In the genomic region with DNA sequence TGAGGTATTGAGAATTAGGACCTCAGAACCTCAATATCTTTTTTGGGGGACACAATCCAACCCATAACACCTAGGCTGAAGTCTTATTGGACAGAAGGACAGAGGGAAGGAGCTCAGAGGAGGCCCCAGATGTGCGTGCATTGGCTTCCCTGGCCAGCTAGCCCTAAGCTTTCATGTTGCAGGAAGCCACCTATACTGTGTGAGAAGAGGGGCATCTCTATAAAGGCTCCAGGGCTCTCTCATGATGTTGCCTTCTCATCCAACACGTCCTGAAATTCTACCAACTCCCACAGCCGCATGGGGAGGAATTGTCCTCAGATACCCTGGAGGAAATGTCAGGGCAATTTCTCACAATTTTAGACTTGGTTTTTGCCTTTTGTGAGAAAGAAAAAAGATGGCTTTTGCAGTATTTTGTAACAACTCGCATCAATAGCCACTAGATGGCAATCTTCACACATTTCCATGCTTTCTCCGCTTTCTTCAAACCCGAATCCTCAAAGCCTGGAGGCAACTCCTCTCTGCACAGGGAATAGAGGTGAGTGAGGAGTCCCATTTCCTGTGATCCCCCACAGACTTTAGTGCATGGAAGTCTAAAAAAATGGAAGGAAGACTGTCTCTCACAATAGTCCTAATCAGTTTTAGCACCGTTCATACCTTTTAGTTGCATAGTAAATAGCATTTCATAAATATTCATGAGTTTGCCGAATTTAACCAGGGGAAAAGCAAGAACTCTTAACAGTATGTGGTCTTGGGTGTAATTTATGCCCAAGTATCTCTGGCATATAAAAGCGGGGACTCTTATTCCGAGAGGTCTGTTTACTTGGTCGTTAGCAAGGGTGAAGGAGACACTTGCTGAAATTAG, we compare ENCODE assay signal across 8 cellular contexts. TPM values are rescaled to one million over a fixed set of nuclear protein-coding genes. Genes with fewer than 3 reads are reported as not detected.
DNase-seq lines count a peak whose midpoint lies in the region; ATAC-seq and TF ChIP-seq lines count a peak whose summit lies in the region.

No MANE protein-coding gene starts in this region.

- H2AFZ ChIP-seq in IMR-90 (replicated peaks; ENCODE audit: low read length, poor library complexity), result no peak overlapping the region
- no peak overlapping the region for H2AFZ ChIP-seq in PC-3 (ENCODE audit: low read length)

- no peak overlapping the region for H2BK15ac ChIP-seq in IMR-90 (ENCODE audit: low read depth, low read length)

- no peaks in the 10 kb centered on the region for H3K9me2 ChIP-seq in PC-3 (replicated peaks; ENCODE audit: low read length)

- H3K23ac ChIP-seq in IMR-90 (ENCODE audit: low read depth, low read length), result no peak overlapping the region

- H3F3A ChIP-seq in PC-3 (ENCODE audit: low read length, unreplicated experiment), result no peaks in the 10 kb centered on the region

- H3K27ac ChIP-seq in IMR-90 (ENCODE audit: insufficient read depth, low read length) (no peak overlapping the region), PC-3 (ENCODE audit: low read length) (no peak overlapping the region)

- in situ Hi-C loops in IMR-90 (cut with MboI; ENCODE audit: low sequenced_read_pairs), result no loop called here

- H3K27me3 ChIP-seq in IMR-90 (ENCODE audit: control insufficient read depth, insufficient read depth, low read length) (peaks cover 1% of the 10 kb centered on the region; the same call in 1 of the 2 replicates), PC-3 (ENCODE audit: low read length) (peaks cover 10% of the 10 kb centered on the region; the same call in 1 of the 2 replicates)

- no peak overlapping the region for H2BK5ac ChIP-seq in IMR-90 (ENCODE audit: low read depth, low read length, poor library complexity, severe bottlenecking)

- H3K4me2 ChIP-seq in IMR-90 (ENCODE audit: low read depth, low read length) (no peak overlapping the region), PC-3 (ENCODE audit: low read length) (no peak overlapping the region)

- no peak overlapping the region for H3K4me3 Mint-ChIP-seq in memory B cell

- H3K9me3 Mint-ChIP-seq in memory B cell, result no peaks in the 10 kb centered on the region

- no peak overlapping the region for H4K5ac ChIP-seq in IMR-90 (ENCODE audit: low read depth, low read length)

- H3K27ac Mint-ChIP-seq in memory B cell, result no peak overlapping the region

- peak; percentile 63 for TF ChIP-seq RAD21 in IMR-90 (IDR thresholded peaks at IDR 0.05; ENCODE audit: low read length)

- H3K4me1 Mint-ChIP-seq in memory B cell, result peaks cover 3% of the 10 kb centered on the region

- no peak overlapping the region for H3K18ac ChIP-seq in IMR-90 (ENCODE audit: low read depth, low read length)

- H3K36me3 ChIP-seq in IMR-90 (ENCODE audit: control insufficient read depth, insufficient read depth, low read length), result no peaks in the 10 kb centered on the region
- H3K36me3 ChIP-seq in PC-3 (ENCODE audit: low read depth, low read length), result no peaks in the 10 kb centered on the region

- H4K20me1 ChIP-seq in IMR-90 (ENCODE audit: insufficient read depth, low read length) (no peaks in the 10 kb centered on the region), PC-3 (ENCODE audit: low read length) (no peaks in the 10 kb centered on the region)

- no peak overlapping the region for H3K9ac ChIP-seq in IMR-90 (ENCODE audit: low read depth, low read length)
- no peak overlapping the region for H3K9ac ChIP-seq in PC-3 (ENCODE audit: low read length)

- POLR2A ChIA-PET in IMR-90 (lab: Charles Lee; ENCODE audit: unreplicated experiment) (no interaction called here), PC-3 (lab: Charles Lee; ENCODE audit: unreplicated experiment) (no interaction called here)

- intact Hi-C loops in IMR-90 (cut with micrococcal nuclease) (loop anchor here (1.0 kb wide), 1 partner anchor 126 kb away; no protein-coding TSS in a partner anchor), PC-3 (cut with micrococcal nuclease) (no loop called here)

- no peak overlapping the region for H2BK120ac ChIP-seq in IMR-90 (ENCODE audit: low read depth, low read length)

- no peaks in the 10 kb centered on the region for H3K36me3 Mint-ChIP-seq in memory B cell

- dilution Hi-C loops in IMR-90 (cut with HindIII; ENCODE audit: low sequenced_read_pairs, unreplicated experiment), result no loop called here

- H2AK9ac ChIP-seq in IMR-90 (replicated peaks; ENCODE audit: low read depth, low read length, poor library complexity), result no peak overlapping the region

- no peak overlapping the region for H2AK5ac ChIP-seq in IMR-90 (ENCODE audit: low read depth, low read length)

- no CpG with 5 or more reads among the region's 11 CpGs for WGBS in IMR-90 (ENCODE audit: extremely low coverage in 2 of 2, insufficient read length in 1 of 2), 2 experiments

- H3K4ac ChIP-seq in IMR-90 (ENCODE audit: low read depth, low read length), result no peak overlapping the region

- no peaks in the 10 kb centered on the region for H3K4me1 ChIP-seq in IMR-90 (ENCODE audit: control insufficient read depth, insufficient read depth, low read length)
- H3K4me1 ChIP-seq in PC-3 (ENCODE audit: insufficient read depth, low read length), result no peaks in the 10 kb centered on the region

- no peak for TF ChIP-seq POLR2A in IMR-90 (IDR thresholded peaks at IDR 0.05; ENCODE audit: low read depth, low read length)

- peaks cover 13% of the 10 kb centered on the region for H3K27me3 Mint-ChIP-seq in memory B cell

- peak; percentile 61 for ATAC-seq in GM18858 (IDR thresholded peaks at IDR 0.05; ENCODE audit: unreplicated experiment)
- ATAC-seq in IMR-90 (ENCODE audit: low read depth), result peak; percentile 82
- peak; percentile 46 for ATAC-seq in PC-3
- ATAC-seq in memory B cell (ENCODE audit: low read depth), result peak; percentile 32
- ATAC-seq in GM19023 (IDR thresholded peaks at IDR 0.05; ENCODE audit: unreplicated experiment), result no peak

- H3K4me3 ChIP-seq in IMR-90 (ENCODE audit: insufficient read depth, low read depth, low read length) (no peak overlapping the region), PC-3 (ENCODE audit: low read length) (no peak overlapping the region)

- H4K8ac ChIP-seq in IMR-90 (ENCODE audit: low read depth in 2 of 2, low read length in 2 of 2), result no peak overlapping the region

- TF ChIP-seq CTCF in IMR-90 (conservative IDR thresholded peaks at IDR 0.05; ENCODE audit: low read depth, low read length) (peak; percentile 67), PC-3 (conservative IDR thresholded peaks at IDR 0.05; ENCODE audit: low read depth, low read length) (peak; percentile 68)

- no peak overlapping the region for H4K91ac ChIP-seq in IMR-90 (ENCODE audit: insufficient read depth, low read depth, low read length)

- H3K14ac ChIP-seq in IMR-90 (replicated peaks; ENCODE audit: low read depth, low read length), result no peak overlapping the region

- BruUV-seq in IMR-90 (replicated peaks; lab: Mats Ljungman, UMichigan), result no TSS peak
- no TSS peak for BruUV-seq in PC-3 (replicated peaks; lab: Mats Ljungman, UMichigan)

- no peaks in the 10 kb centered on the region for H3K9me1 ChIP-seq in IMR-90 (ENCODE audit: insufficient read depth, low read length)

- H3K79me2 ChIP-seq in PC-3 (ENCODE audit: low read length), result no peaks in the 10 kb centered on the region

- no peak overlapping the region for H2BK20ac ChIP-seq in IMR-90 (ENCODE audit: low read depth, low read length)

- no peak overlapping the region for H3K56ac ChIP-seq in IMR-90 (ENCODE audit: extremely low read depth, insufficient read depth, low read length)

- no peaks in the 10 kb centered on the region for H3K79me1 ChIP-seq in IMR-90 (ENCODE audit: low read depth in 1 of 2, low read length in 2 of 2)

- H3K9me3 ChIP-seq in IMR-90 (ENCODE audit: control insufficient read depth, insufficient read depth, low read length), result no peaks in the 10 kb centered on the region
- no peaks in the 10 kb centered on the region for H3K9me3 ChIP-seq in PC-3 (ENCODE audit: low read length)

- DNase-seq in CD1c-positive myeloid dendritic cell (ENCODE audit: extremely low spot score) (peak; percentile 57), IMR-90 (peak; percentile 51), PC-3 (peak; percentile 62), ecto neural progenitor cell (ENCODE audit: low spot score) (peak; percentile 50), memory B cell (ENCODE audit: low spot score in 2 of 2) (peak in 1 of 2 donors; percentile 5), mesenteric fat pad (ENCODE audit: low spot score) (no peak)

- CTCF ChIA-PET in IMR-90 (lab: Yijun Ruan, JAX), result no interaction called here
- CTCF ChIA-PET in PC-3 (lab: Charles Lee), result no interaction called here

TF ChIP-seq in IMR-90, 13 proteins besides CTCF, POLR2A, EP300 and RAD21:
- TF ChIP-seq MXI1 (IDR thresholded peaks at IDR 0.05; ENCODE audit: borderline replicate concordance, low read depth, low read length) (no peak), MAFK (IDR thresholded peaks at IDR 0.05; ENCODE audit: low read depth, low read length) (no peak), RCOR1 (IDR thresholded peaks at IDR 0.05; ENCODE audit: insufficient replicate concordance, low read length) (no peak), SMC3 (IDR thresholded peaks at IDR 0.05; ENCODE audit: low read depth, low read length) (peak; percentile 51), CEBPB (IDR thresholded peaks at IDR 0.05; ENCODE audit: low read depth, low read length) (no peak)
- TF ChIP-seq, protein P1, sequence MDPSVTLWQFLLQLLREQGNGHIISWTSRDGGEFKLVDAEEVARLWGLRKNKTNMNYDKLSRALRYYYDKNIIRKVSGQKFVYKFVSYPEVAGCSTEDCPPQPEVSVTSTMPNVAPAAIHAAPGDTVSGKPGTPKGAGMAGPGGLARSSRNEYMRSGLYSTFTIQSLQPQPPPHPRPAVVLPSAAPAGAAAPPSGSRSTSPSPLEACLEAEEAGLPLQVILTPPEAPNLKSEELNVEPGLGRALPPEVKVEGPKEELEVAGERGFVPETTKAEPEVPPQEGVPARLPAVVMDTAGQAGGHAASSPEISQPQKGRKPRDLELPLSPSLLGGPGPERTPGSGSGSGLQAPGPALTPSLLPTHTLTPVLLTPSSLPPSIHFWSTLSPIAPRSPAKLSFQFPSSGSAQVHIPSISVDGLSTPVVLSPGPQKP (IDR thresholded peaks at IDR 0.05; ENCODE audit: borderline replicate concordance, low read depth, low read length), result no peak

RNA-seq across cellular contexts. Expression of a gene that starts 7.4 kb away (rescaled TPM):
- total RNA-seq in IMR-90 (2012; rRNA removed) (not detected in 2 replicates), PC-3 (2014; rRNA removed) (not detected in 2 replicates), mesenteric fat pad (not detected)
- not detected in 2 replicates for polyA plus RNA-seq in IMR-90 (2012; rRNA removed)
- not detected in 2 replicates for polyA plus RNA-seq in IMR-90 (2012; cell fraction: cytosol; rRNA removed)
- polyA plus RNA-seq in IMR-90 (2012; cell fraction: nucleus; rRNA removed; ENCODE audit: low replicate concordance), result not detected in 2 replicates
